Comparison of ENCODE assay signal across 14 cellular contexts in the genomic region with DNA sequence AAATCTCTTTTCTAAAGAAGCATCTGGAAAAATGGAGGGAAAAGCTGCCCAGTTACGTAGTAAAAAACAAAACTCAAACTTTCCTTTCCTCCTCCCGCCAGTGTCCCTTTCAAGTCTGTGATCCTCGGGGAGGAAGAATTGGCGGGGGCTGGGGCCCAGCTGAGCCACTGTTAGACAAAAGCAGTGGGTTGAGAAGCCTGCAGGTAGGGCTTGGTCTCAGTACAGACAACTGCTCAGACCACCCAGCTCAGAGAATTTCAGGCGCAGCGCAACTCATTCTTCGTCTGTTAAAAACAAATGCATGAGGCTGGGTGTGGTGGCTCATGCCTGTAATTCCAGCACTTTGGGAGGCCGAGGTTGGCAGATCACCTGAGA.
"Had no signal": no experiment of that assay in that cellular context is flagged by ENCODE, and none has a peak within 500 bp of the region (broad histone marks: within the 10 kb centered on the region; RNA-seq: fewer than 3 reads in every experiment).

No MANE protein-coding gene starts in this region.

- ATAC-seq: activated CD4-positive, CD25-positive, alpha-beta regulatory T cell treated with anti-CD3 and anti-CD28 coated beads, Interleukin-2, amount 50 U/mL, for 24 hours had no signal

- H3K9me3 ChIP-seq: gastroesophageal sphincter, heart right ventricle had no signal

- H3K27ac Mint-ChIP-seq: activated naive CD8-positive, alpha-beta T cell; nephron; stimulated activated naive CD8-positive, alpha-beta T cell treated with anti-CD3 and anti-CD28 coated beads, Interleukin-15, amount 100 ng/mL, for 72 hours had no signal

- H3K9me3 Mint-ChIP-seq: nephron; stimulated activated naive CD8-positive, alpha-beta T cell treated with anti-CD3 and anti-CD28 coated beads, Interleukin-15, amount 100 ng/mL, for 72 hours had no signal

- H3K36me3 ChIP-seq: gastroesophageal sphincter, heart right ventricle had no signal

- DNase-seq: activated CD4-positive, alpha-beta T cell treated with anti-CD3 and anti-CD28 coated beads, Interleukin-2, amount 50 U/mL, for 1 hour; activated CD8-positive, alpha-beta memory T cell treated with anti-CD3 and anti-CD28 coated beads for 24 hours; activated gamma-delta T cell treated with Interleukin-2 at 50 U/mL for 16 hours; amygdala; dorsolateral prefrontal cortex; erythroblast; heart right ventricle; kidney glomerular epithelial cell; stimulated activated CD4-positive, alpha-beta T cell treated with anti-CD3 and anti-CD28 coated beads, Interleukin-1b, Interleukin-23, amount 100 ng/mL, for 48 hours; stimulated activated naive CD8-positive, alpha-beta T cell treated with anti-CD3 and anti-CD28 coated beads, Interleukin-15, amount 100 ng/mL, for 72 hours had no signal

- H3K36me3 Mint-ChIP-seq: activated naive CD8-positive, alpha-beta T cell had no signal

- H3K4me3 Mint-ChIP-seq: activated naive CD8-positive, alpha-beta T cell; nephron; stimulated activated naive CD8-positive, alpha-beta T cell treated with anti-CD3 and anti-CD28 coated beads, Interleukin-15, amount 100 ng/mL, for 72 hours had no signal

- H3K4me3 ChIP-seq: dorsolateral prefrontal cortex, gastroesophageal sphincter, heart right ventricle had no signal

- H3K27me3 ChIP-seq: dorsolateral prefrontal cortex, gastroesophageal sphincter, heart right ventricle had no signal

- H3K27ac ChIP-seq: dorsolateral prefrontal cortex, heart right ventricle had no signal

- H3K4me1 Mint-ChIP-seq: stimulated activated naive CD8-positive, alpha-beta T cell treated with anti-CD3 and anti-CD28 coated beads, Interleukin-15, amount 100 ng/mL, for 72 hours had no signal
